Comparison of ENCODE assay signal across 2 cellular contexts in genomic region chr5:143361438-143361837, GRCh38.
TF ChIP-seq lines count a peak whose summit lies in the region.

No MANE protein-coding gene starts in this region.

TF ChIP-seq in K562, 482 proteins besides CTCF, POLR2A, EP300 and RAD21 (continued from another document):
- TF ChIP-seq ARID3B (CRISPR knock-in tag; IDR thresholded peaks at IDR 0.05; ENCODE audit: borderline replicate concordance), result no peak

TF ChIP-seq in SK-N-SH treated with all-trans-retinoic acid at 6 μM for 48 hours, 23 proteins besides CTCF, POLR2A, EP300 and RAD21 (continued from another document):
- TF ChIP-seq ARNTL (CRISPR knock-in tag; IDR thresholded peaks at IDR 0.05; ENCODE audit: borderline replicate concordance, low read depth) (no peak), ZC3H10 (CRISPR knock-in tag; IDR thresholded peaks at IDR 0.05) (no peak), OSR1 (CRISPR knock-in tag; IDR thresholded peaks at IDR 0.05) (no peak), TSHZ2 (CRISPR knock-in tag; IDR thresholded peaks at IDR 0.05) (no peak), ESRRG (CRISPR knock-in tag; IDR thresholded peaks at IDR 0.05) (no peak), PPARA (CRISPR knock-in tag; IDR thresholded peaks at IDR 0.05; ENCODE audit: borderline replicate concordance) (no peak), ZNF565 (CRISPR knock-in tag; conservative IDR thresholded peaks at IDR 0.05; ENCODE audit: low read depth) (no peak), CSDC2 (CRISPR knock-in tag; IDR thresholded peaks at IDR 0.05) (no peak), RARB (CRISPR knock-in tag; IDR thresholded peaks at IDR 0.05) (no peak), ZFP3 (CRISPR knock-in tag; IDR thresholded peaks at IDR 0.05) (no peak), ISL1 (CRISPR knock-in tag; IDR thresholded peaks at IDR 0.05) (no peak), TOX (CRISPR knock-in tag; IDR thresholded peaks at IDR 0.05; ENCODE audit: borderline replicate concordance) (no peak), ZNF8 (CRISPR knock-in tag; IDR thresholded peaks at IDR 0.05) (no peak)
- TF ChIP-seq, protein P1, sequence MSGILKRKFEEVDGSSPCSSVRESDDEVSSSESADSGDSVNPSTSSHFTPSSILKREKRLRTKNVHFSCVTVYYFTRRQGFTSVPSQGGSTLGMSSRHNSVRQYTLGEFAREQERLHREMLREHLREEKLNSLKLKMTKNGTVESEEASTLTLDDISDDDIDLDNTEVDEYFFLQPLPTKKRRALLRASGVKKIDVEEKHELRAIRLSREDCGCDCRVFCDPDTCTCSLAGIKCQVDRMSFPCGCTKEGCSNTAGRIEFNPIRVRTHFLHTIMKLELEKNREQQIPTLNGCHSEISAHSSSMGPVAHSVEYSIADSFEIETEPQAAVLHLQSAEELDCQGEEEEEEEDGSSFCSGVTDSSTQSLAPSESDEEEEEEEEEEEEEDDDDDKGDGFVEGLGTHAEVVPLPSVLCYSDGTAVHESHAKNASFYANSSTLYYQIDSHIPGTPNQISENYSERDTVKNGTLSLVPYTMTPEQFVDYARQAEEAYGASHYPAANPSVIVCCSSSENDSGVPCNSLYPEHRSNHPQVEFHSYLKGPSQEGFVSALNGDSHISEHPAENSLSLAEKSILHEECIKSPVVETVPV (CRISPR knock-in tag; IDR thresholded peaks at IDR 0.05), result no peak
- TF ChIP-seq, protein P2, sequence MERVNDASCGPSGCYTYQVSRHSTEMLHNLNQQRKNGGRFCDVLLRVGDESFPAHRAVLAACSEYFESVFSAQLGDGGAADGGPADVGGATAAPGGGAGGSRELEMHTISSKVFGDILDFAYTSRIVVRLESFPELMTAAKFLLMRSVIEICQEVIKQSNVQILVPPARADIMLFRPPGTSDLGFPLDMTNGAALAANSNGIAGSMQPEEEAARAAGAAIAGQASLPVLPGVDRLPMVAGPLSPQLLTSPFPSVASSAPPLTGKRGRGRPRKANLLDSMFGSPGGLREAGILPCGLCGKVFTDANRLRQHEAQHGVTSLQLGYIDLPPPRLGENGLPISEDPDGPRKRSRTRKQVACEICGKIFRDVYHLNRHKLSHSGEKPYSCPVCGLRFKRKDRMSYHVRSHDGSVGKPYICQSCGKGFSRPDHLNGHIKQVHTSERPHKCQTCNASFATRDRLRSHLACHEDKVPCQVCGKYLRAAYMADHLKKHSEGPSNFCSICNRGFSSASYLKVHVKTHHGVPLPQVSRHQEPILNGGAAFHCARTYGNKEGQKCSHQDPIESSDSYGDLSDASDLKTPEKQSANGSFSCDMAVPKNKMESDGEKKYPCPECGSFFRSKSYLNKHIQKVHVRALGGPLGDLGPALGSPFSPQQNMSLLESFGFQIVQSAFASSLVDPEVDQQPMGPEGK (CRISPR knock-in tag; IDR thresholded peaks at IDR 0.05; ENCODE audit: borderline replicate concordance), result no peak
